Comparison of ENCODE assay signal across 9 cellular contexts in the genomic region with DNA sequence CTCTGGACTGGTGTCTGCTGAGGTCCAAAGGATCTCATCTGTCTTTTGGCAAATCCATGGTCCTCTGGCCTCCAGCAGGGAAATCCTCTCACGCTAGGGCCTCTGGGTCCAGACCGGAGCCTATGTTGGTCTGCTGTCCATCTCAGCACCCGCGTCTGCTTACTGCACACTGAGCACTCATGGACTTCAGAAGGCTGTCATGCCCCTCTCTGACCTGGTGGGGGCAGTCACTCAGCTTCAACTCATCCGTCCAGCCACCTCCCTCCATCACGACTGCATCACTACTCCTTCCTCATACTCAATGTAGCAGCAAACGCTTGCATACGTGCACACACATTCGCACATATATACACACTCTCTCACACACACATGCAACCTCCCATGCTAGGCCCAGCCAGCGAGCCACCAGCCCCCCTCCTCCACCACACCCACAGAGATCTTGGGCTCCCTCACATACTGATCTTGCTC. TPM values are rescaled to one million over a fixed set of nuclear protein-coding genes. Genes with fewer than 3 reads are reported as not detected.
DNase-seq lines count a peak whose midpoint lies in the region; ATAC-seq and TF ChIP-seq lines count a peak whose summit lies in the region.
"Had no signal": no experiment of that assay in that cellular context is flagged by ENCODE, and none has a peak within 500 bp of the region (broad histone marks: within the 10 kb centered on the region; RNA-seq: fewer than 3 reads in every experiment).

No MANE protein-coding gene starts in this region.

- no peaks in the 10 kb centered on the region for H3K9me3 ChIP-seq in spleen
- H3K9me3 ChIP-seq: BLaER1 treated with 17β-estradiol and CSF1 and Interleukin-3, amounts not matched to agents 10 nM and 100 nM had no signal

- no peak overlapping the region for H3K27ac ChIP-seq in spleen
- H3K27ac ChIP-seq: BLaER1 treated with 17β-estradiol and CSF1 and Interleukin-3, amounts not matched to agents 10 nM and 100 nM had no signal

- H3K36me3 ChIP-seq in spleen = no peaks in the 10 kb centered on the region
- H3K36me3 ChIP-seq: BLaER1 treated with 17β-estradiol and CSF1 and Interleukin-3, amounts not matched to agents 10 nM and 100 nM had no signal

- H3K27me3 ChIP-seq in spleen (replicated peaks in 1 of 7) = no peaks in the 10 kb centered on the region
- H3K27me3 ChIP-seq: BLaER1 treated with 17β-estradiol and CSF1 and Interleukin-3, amounts not matched to agents 10 nM and 100 nM had no signal

- no peaks in the 10 kb centered on the region for H3K4me1 ChIP-seq in spleen
- H3K4me1 ChIP-seq: BLaER1 treated with 17β-estradiol and CSF1 and Interleukin-3, amounts not matched to agents 10 nM and 100 nM had no signal

- peak; percentile 16 to 69 (median 42) for TF ChIP-seq CTCF in spleen (IDR thresholded peaks at IDR 0.05 in 8 of 11, conservative IDR thresholded peaks at IDR 0.05 in 3 of 11)

- intact Hi-C loops in spleen (cut with DNase I; ENCODE audit: low total_unique reads) = no loop called here

- 52 to 80% (median 65%) methylated on average over 9 to 10 of the region's 10 CpGs for WGBS in spleen, 5 donors

- peak; percentile 97 for ATAC-seq in GM21526 (IDR thresholded peaks at IDR 0.05; ENCODE audit: low FRiP score, unreplicated experiment)
- ATAC-seq in HG03571 (IDR thresholded peaks at IDR 0.05; ENCODE audit: unreplicated experiment) = peak; percentile 81
- peak; percentile 76 for ATAC-seq in esophagus mucosa

- no peak overlapping the region for H3K4me3 ChIP-seq in spleen
- H3K4me3 ChIP-seq: BLaER1 treated with 17β-estradiol and CSF1 and Interleukin-3, amounts not matched to agents 10 nM and 100 nM had no signal

- DNase-seq in NCI-H146 (lab: John Stamatoyannopoulos, UW) (peak; percentile 19), NCI-H146 treated with DMSO at 0.1 percent for 48 hours (lab: John Stamatoyannopoulos, UW; ENCODE audit: unreplicated experiment) (no peak), T-helper 2 cell (peak in 3 of 5 experiments; percentile 12 to 71 (median 24)), spleen (no peak), nucleus accumbens (lab: John Stamatoyannopoulos, UW) (no peak)

- no peak for TF ChIP-seq POLR2A in spleen (IDR thresholded peaks at IDR 0.05)

RNA-seq across cellular contexts. Expression of a gene that starts 33.3 kb away (rescaled TPM):
- not detected for total RNA-seq in esophagus mucosa
- total RNA-seq in spleen = 10 to 100 TPM in 1 of 7 donors, 1 to 10 TPM in 6; 1.7 to 13.0 (median 4.9) TPM
- polyA plus RNA-seq in spleen = under 1 TPM; 0.32 to 0.48 (median 0.33) TPM

Comparison
In these comparisons a context has a peak if more than half of its experiments do, and no peak if none do; other contexts are left out.
1. DNase-seq: peak in NCI-H146 (single experiment) and T-helper 2 cell (3 of 5); none in NCI-H146 treated with DMSO at 0.1 percent for 48 hours (single experiment), spleen (single experiment) and nucleus accumbens (0 of 56).
2. Peak in every context shown above with its lines, with median percentiles within 50 percentile points of each other: ATAC-seq.